In the genomic region with DNA sequence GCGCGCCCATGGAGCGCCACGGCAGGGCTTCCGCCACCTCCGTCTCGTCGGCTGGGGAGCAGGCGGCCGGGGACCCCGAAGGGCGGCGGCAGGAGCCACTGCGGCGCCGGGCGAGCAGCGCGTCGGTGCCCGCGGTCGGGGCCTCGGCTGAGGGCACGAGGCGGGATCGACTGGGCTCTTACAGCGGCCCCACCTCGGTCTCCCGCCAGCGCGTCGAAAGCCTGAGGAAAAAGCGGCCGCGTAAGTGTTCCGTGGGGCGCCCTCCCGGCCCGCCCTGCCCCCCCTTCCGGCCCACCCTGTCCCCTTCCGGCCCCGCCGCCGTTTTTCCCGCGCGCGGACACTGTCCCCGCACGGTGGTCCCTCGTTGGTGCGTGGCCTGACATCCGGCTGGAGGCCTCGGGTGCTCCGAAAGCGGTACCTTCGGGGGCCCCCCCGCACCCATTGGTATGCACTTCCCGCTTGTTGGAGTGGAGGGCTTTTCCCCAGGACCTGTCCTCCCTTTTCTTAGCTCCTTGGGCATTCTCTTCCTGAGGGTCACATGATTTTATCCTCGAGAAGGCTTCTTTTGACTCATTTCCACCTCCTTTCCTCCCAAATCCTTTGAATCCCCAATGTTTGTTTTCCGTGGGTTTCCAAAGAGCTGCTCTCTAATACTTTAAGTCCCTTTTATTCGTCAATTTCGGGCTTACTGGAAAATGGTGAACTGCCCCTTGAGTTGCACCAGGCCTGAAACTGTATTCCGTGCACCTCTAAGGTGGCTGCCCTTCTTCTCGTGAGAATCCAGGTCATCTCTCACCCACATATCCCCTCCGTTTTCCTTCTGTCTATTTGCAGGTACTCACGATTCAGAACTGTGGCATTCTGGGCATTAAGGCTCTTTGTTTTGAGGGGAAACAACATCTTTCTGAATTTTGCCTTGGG, we compare ENCODE assay signal across 8 cellular contexts. TPM values are rescaled to one million over a fixed set of nuclear protein-coding genes. Genes with fewer than 3 reads are reported as not detected.
DNase-seq lines count a peak whose midpoint lies in the region; ATAC-seq and TF ChIP-seq lines count a peak whose summit lies in the region.

No MANE protein-coding gene starts in this region.

- TF ChIP-seq CTCF in AG10803 (conservative IDR thresholded peaks at IDR 0.05; ENCODE audit: low read length) (no peak), lower leg skin (IDR thresholded peaks at IDR 0.05) (no peak)

- DNase-seq in AG10803 (ENCODE audit: low read depth) (no peak), T-helper 9 cell (peak; percentile 28), cerebellar cortex (ENCODE audit: low spot score) (peak; percentile 39), lower leg skin (ENCODE audit: low spot score in 2 of 2) (peak; percentile 43 to 89)
- DNase-seq in stimulated activated CD8-positive, alpha-beta memory T cell treated with anti-CD3 and anti-CD28 coated beads, Interleukin-15, amount 100 ng/mL, for 1 hour (ENCODE audit: low read depth), result peak; percentile 7

- ATAC-seq in GM18873 (IDR thresholded peaks at IDR 0.05; ENCODE audit: low FRiP score, unreplicated experiment) (peak; percentile 15), HG03442 (IDR thresholded peaks at IDR 0.05; ENCODE audit: unreplicated experiment) (peak; percentile 8), GM18858 (IDR thresholded peaks at IDR 0.05; ENCODE audit: unreplicated experiment) (no peak)

- WGBS in lower leg skin, 2 donors, result 0 to 1% methylated on average over 53 to 68 of the region's 68 CpGs

- intact Hi-C loops in lower leg skin (cut with DNase I; ENCODE audit: low total_unique reads), result no loop called here

- H3K4me3 ChIP-seq in AG10803 (ENCODE audit: low read length), result peak overlapping the region; percentile 77
- H3K4me3 ChIP-seq in lower leg skin (ENCODE audit: low read depth, poor library complexity, severe bottlenecking), result peak overlapping the region; percentile 84

- no peak for TF ChIP-seq POLR2A in lower leg skin (IDR thresholded peaks at IDR 0.05)

RNA-seq across cellular contexts. Expression of a gene that starts 0.6 kb away (rescaled TPM):
- total RNA-seq in lower leg skin, result 10 to 100 TPM; 35.7 to 44.1 (median 42.3) TPM

RNA-seq across cellular contexts. Expression of a gene that starts 43.1 kb away (rescaled TPM):
- 10 to 100 TPM; 17.2 to 28.2 (median 27.1) TPM for total RNA-seq in lower leg skin
